30 cellular contexts compared by ENCODE assay signal in genomic region chr17:62797959-62798358, GRCh38. TPM values are rescaled to one million over a fixed set of nuclear protein-coding genes. Genes with fewer than 3 reads are reported as not detected.
DNase-seq lines count a peak whose midpoint lies in the region; ATAC-seq lines count a peak whose summit lies in the region.
"Had no signal": no experiment of that assay in that cellular context is flagged by ENCODE, and none has a peak within 500 bp of the region (broad histone marks: within the 10 kb centered on the region; RNA-seq: fewer than 3 reads in every experiment).

No MANE protein-coding gene starts in this region.

- H3K4me1 ChIP-seq in ACC112 (ENCODE audit: control insufficient read depth, insufficient read depth, low read length, unreplicated experiment) (peaks cover 12% of the 10 kb centered on the region), mesenchymal stem cell (ENCODE audit: control insufficient read depth, insufficient read depth, low read depth, low read length) (peaks cover 5% of the 10 kb centered on the region)
- H3K4me1 ChIP-seq: BE2C, breast epithelium, testis had no signal

- H3K27ac Mint-ChIP-seq in activated T-helper 17 cell treated with anti-CD3 and anti-CD28 coated beads, Interleukin-2, amount 50 U/mL, for 72 hours, result no peak overlapping the region
- H3K27ac Mint-ChIP-seq: activated CD8-positive, alpha-beta T cell treated with anti-CD3 and anti-CD28 coated beads, Interleukin-2, amount 10 ng/mL, durations not matched to agents 7 days and 5 days; CD8-positive, alpha-beta memory T cell; nephron progenitor cell had no signal

- H3K4me1 Mint-ChIP-seq in activated T-helper 17 cell treated with anti-CD3 and anti-CD28 coated beads, Interleukin-2, amount 50 U/mL, for 72 hours, result peaks cover 14% of the 10 kb centered on the region

- no peaks in the 10 kb centered on the region for H3K79me2 ChIP-seq in ACC112 (ENCODE audit: control insufficient read depth, insufficient read depth, low read length, unreplicated experiment)

- H3K14ac ChIP-seq in mesenchymal stem cell (ENCODE audit: low read length in 2 of 2), result no peak overlapping the region

- no peak overlapping the region for H3K4me2 ChIP-seq in mesenchymal stem cell (ENCODE audit: low read length, poor library complexity, severe bottlenecking)

- H3K79me1 ChIP-seq in mesenchymal stem cell (replicated peaks; ENCODE audit: low read length, poor library complexity, severe bottlenecking), result no peaks in the 10 kb centered on the region

- H4K8ac ChIP-seq in mesenchymal stem cell (ENCODE audit: low read length), result no peak overlapping the region

- H3K36me3 Mint-ChIP-seq in activated T-helper 17 cell treated with anti-CD3 and anti-CD28 coated beads, Interleukin-2, amount 50 U/mL, for 72 hours (ENCODE audit: low read depth), result no peaks in the 10 kb centered on the region

- peak; percentile 60 for ATAC-seq in activated T-helper 17 cell treated with anti-CD3 and anti-CD28 coated beads, Interleukin-2, amount 50 U/mL, for 72 hours (replicated peaks)
- no peak for ATAC-seq in GM19397 (IDR thresholded peaks at IDR 0.05; ENCODE audit: unreplicated experiment)
- no peak for ATAC-seq in HG03196 (IDR thresholded peaks at IDR 0.05; ENCODE audit: unreplicated experiment)
- ATAC-seq: activated CD8-positive, alpha-beta T cell treated with anti-CD3 and anti-CD28 coated beads, Interleukin-2, amount 10 ng/mL, durations not matched to agents 7 days and 5 days; left colon; Panc1 had no signal

- H2BK5ac ChIP-seq in mesenchymal stem cell (ENCODE audit: low read depth, low read length, poor library complexity, severe bottlenecking), result no peak overlapping the region

- no peak overlapping the region for H3K18ac ChIP-seq in mesenchymal stem cell (ENCODE audit: low read depth in 1 of 2, low read length in 2 of 2)

- peaks cover 21% of the 10 kb centered on the region for H3K27me3 Mint-ChIP-seq in activated T-helper 17 cell treated with anti-CD3 and anti-CD28 coated beads, Interleukin-2, amount 50 U/mL, for 72 hours

- H3K27ac ChIP-seq in ACC112 (ENCODE audit: low read depth, low read length) (peak overlapping the region; percentile 57), mesenchymal stem cell (ENCODE audit: low read length, poor library complexity, severe bottlenecking) (no peak overlapping the region)
- H3K27ac ChIP-seq: breast epithelium, dorsolateral prefrontal cortex, ovary, testis had no signal

- DNase-seq in HCEC 1CT (peak; percentile 62), mesenchymal stem cell (peak; percentile 39), NCI-H446 treated with DMSO at 0.1 percent for 48 hours (lab: John Stamatoyannopoulos, UW) (no peak)
- no peak for DNase-seq in activated CD4-positive, CD25-positive, alpha-beta regulatory T cell treated with anti-CD3 and anti-CD28 coated beads, Interleukin-2, amount 50 U/mL, for 72 hours
- DNase-seq: activated CD8-positive, alpha-beta T cell treated with anti-CD3 and anti-CD28 coated beads, Interleukin-2, amount 10 ng/mL, durations not matched to agents 7 days and 5 days; activated naive CD4-positive, alpha-beta T cell treated with anti-CD3 and anti-CD28 coated beads, Interleukin-2, amount 50 U/mL, for 16 hours; amygdala; BE2C; CD8-positive, alpha-beta memory T cell; dorsolateral prefrontal cortex; GF-D8; hypothalamus; left colon; NCI-H2107; NCI-H345; nephron progenitor cell; ovary; SHP77 treated with DMSO at 0.1 percent for 48 hours; stimulated activated naive CD4-positive, alpha-beta T cell treated with Interleukin-2 at 50 U/mL for 16 hours; T-helper 2 cell; testis had no signal

- no peaks in the 10 kb centered on the region for H3K27me3 ChIP-seq in ACC112 (ENCODE audit: insufficient read depth, low read length)
- H3K27me3 ChIP-seq in mesenchymal stem cell (ENCODE audit: control insufficient read depth in 1 of 2, insufficient read depth in 1 of 2, low read length in 2 of 2), result peaks cover 0 to 15% of the 10 kb centered on the region in 2 experiments
- H3K27me3 ChIP-seq: BE2C, breast epithelium, dorsolateral prefrontal cortex, ovary, testis had no signal

- no peak overlapping the region for H3K4me3 ChIP-seq in ACC112 (ENCODE audit: low read depth, low read length)
- H3K4me3 ChIP-seq in mesenchymal stem cell (ENCODE audit: insufficient read depth in 1 of 2, low read depth in 1 of 2, low read length in 2 of 2), result no peak overlapping the region
- H3K4me3 ChIP-seq: breast epithelium, dorsolateral prefrontal cortex, ovary, testis had no signal

- H2AK5ac ChIP-seq in mesenchymal stem cell (ENCODE audit: low read length, severe bottlenecking), result no peak overlapping the region

- no peak overlapping the region for H2BK12ac ChIP-seq in mesenchymal stem cell (ENCODE audit: low read length in 2 of 2)

- H3K9me3 Mint-ChIP-seq in activated T-helper 17 cell treated with anti-CD3 and anti-CD28 coated beads, Interleukin-2, amount 50 U/mL, for 72 hours, result peaks cover 4% of the 10 kb centered on the region

- no peak overlapping the region for H3K23ac ChIP-seq in mesenchymal stem cell (ENCODE audit: low read length in 2 of 2)

- no peak overlapping the region for H3K9ac ChIP-seq in mesenchymal stem cell (ENCODE audit: low read length)

- H3K36me3 ChIP-seq in ACC112 (ENCODE audit: insufficient read depth, low read length), result no peaks in the 10 kb centered on the region
- H3K36me3 ChIP-seq in mesenchymal stem cell (ENCODE audit: control insufficient read depth in 1 of 2, insufficient read depth in 2 of 2, low read depth in 1 of 2, low read length in 2 of 2), result no peaks in the 10 kb centered on the region
- H3K36me3 ChIP-seq: BE2C, breast epithelium, ovary had no signal

- H2BK15ac ChIP-seq in mesenchymal stem cell (ENCODE audit: low read depth, poor library complexity, severe bottlenecking), result no peak overlapping the region

- H3K4ac ChIP-seq in mesenchymal stem cell (ENCODE audit: low read depth in 1 of 2, low read length in 2 of 2), result no peak overlapping the region

- H2BK120ac ChIP-seq in mesenchymal stem cell (ENCODE audit: low read depth, low read length), result no peak overlapping the region

- no peaks in the 10 kb centered on the region for H3K9me3 ChIP-seq in mesenchymal stem cell (ENCODE audit: control insufficient read depth, low read length)
- H3K9me3 ChIP-seq: BE2C, breast epithelium, ovary, testis had no signal

- H3K4me3 Mint-ChIP-seq in activated T-helper 17 cell treated with anti-CD3 and anti-CD28 coated beads, Interleukin-2, amount 50 U/mL, for 72 hours, result no peak overlapping the region
- H3K4me3 Mint-ChIP-seq: activated CD8-positive, alpha-beta T cell treated with anti-CD3 and anti-CD28 coated beads, Interleukin-2, amount 10 ng/mL, durations not matched to agents 7 days and 5 days; CD8-positive, alpha-beta memory T cell; nephron progenitor cell had no signal

- H4K91ac ChIP-seq in mesenchymal stem cell (ENCODE audit: low read length), result no peak overlapping the region

- H2AFZ ChIP-seq in ACC112 (ENCODE audit: low read length, unreplicated experiment) (no peak overlapping the region), mesenchymal stem cell (ENCODE audit: low read depth, low read length) (no peak overlapping the region)

RNA-seq across cellular contexts. Expression of gene MARCHF10, which starts 10.2 kb away (rescaled TPM):
- under 1 TPM in 1 of 2 donors, not detected in 1; 0.13 TPM for total RNA-seq in activated T-helper 17 cell treated with anti-CD3 and anti-CD28 coated beads, Interleukin-2, amount 50 U/mL, for 72 hours
- polyA plus RNA-seq in mesenchymal stem cell (2013, experiment 1 of 2), result 0.04 TPM
- polyA plus RNA-seq in mesenchymal stem cell (2013, experiment 2 of 2), result 0.21 TPM
- total RNA-seq: A673; activated CD8-positive, alpha-beta T cell treated with anti-CD3 and anti-CD28 coated beads, Interleukin-2, amount 10 ng/mL, durations not matched to agents 7 days and 5 days; CD8-positive, alpha-beta memory T cell; left colon; skeletal muscle tissue had no signal
- polyA plus RNA-seq: fibroblast of lung had no signal

Comparison
In these comparisons a context has a peak if more than half of its experiments do, and no peak if none do; other contexts are left out.
1. DNase-seq: peak in HCEC 1CT (single experiment) and mesenchymal stem cell (single experiment); none in NCI-H446 treated with DMSO at 0.1 percent for 48 hours (single experiment) and activated CD4-positive, CD25-positive, alpha-beta regulatory T cell treated with anti-CD3 and anti-CD28 coated beads, Interleukin-2, amount 50 U/mL, for 72 hours (single experiment).